ENCODE assay signal across 8 cellular contexts in genomic region chr19:19540707-19541515, GRCh38. TPM values are rescaled to one million over a fixed set of nuclear protein-coding genes. Genes with fewer than 3 reads are reported as not detected.
A peak's percentile ranks its signal among the peaks of the same experiment; 100 is the strongest.
DNase-seq lines count a peak whose midpoint lies in the region; TF ChIP-seq lines count a peak whose summit lies in the region.

No MANE protein-coding gene starts in this region.

- H3K79me2 ChIP-seq in Karpas-422 (ENCODE audit: low read length): no peaks in the 10 kb centered on the region

- no peak for TF ChIP-seq CTCF in epithelial cell of proximal tubule (conservative IDR thresholded peaks at IDR 0.05; ENCODE audit: low read depth, low read length)

- no peak overlapping the region for H3K4me3 ChIP-seq in Karpas-422 (ENCODE audit: low read length)
- peak overlapping the region; percentile 19 for H3K4me3 ChIP-seq in epithelial cell of proximal tubule (ENCODE audit: low read depth, low read length)

- H4K20me1 ChIP-seq in Karpas-422 (ENCODE audit: insufficient read depth, low read depth, low read length): no peaks in the 10 kb centered on the region

- H3K9ac ChIP-seq in Karpas-422 (ENCODE audit: low read length): no peak overlapping the region

- H3K36me3 ChIP-seq in Karpas-422 (ENCODE audit: insufficient read depth, low read length): no peaks in the 10 kb centered on the region

- no peak overlapping the region for H3K27ac ChIP-seq in Karpas-422 (ENCODE audit: low read length)

- DNase-seq in GM03348 (ENCODE audit: low spot score) (peak; percentile 80), Karpas-422 (peak; percentile 91), epithelial cell of proximal tubule (ENCODE audit: low read depth) (no peak), renal cortical epithelial cell (ENCODE audit: low read depth) (peak; percentile 26), NCI-H226 (no peak), MV-4-11 (lab: John Stamatoyannopoulos, UW) (no peak), NCI-H510A (lab: John Stamatoyannopoulos, UW) (no peak)
- peak; percentile 84 for DNase-seq in activated CD8-positive, alpha-beta memory T cell treated with anti-CD3 and anti-CD28 coated beads for 24 hours

- no peak overlapping the region for H3K4me2 ChIP-seq in Karpas-422 (ENCODE audit: low read depth, low read length, poor library complexity, severe bottlenecking)

- no peak overlapping the region for H2AFZ ChIP-seq in Karpas-422 (ENCODE audit: low read length)

- no peaks in the 10 kb centered on the region for H3K4me1 ChIP-seq in Karpas-422 (ENCODE audit: low read length)

- H3K9me3 ChIP-seq in Karpas-422 (ENCODE audit: low read length): no peaks in the 10 kb centered on the region

- no peaks in the 10 kb centered on the region for H3K27me3 ChIP-seq in Karpas-422 (ENCODE audit: low read length)

- H3K9me2 ChIP-seq in Karpas-422 (replicated peaks; ENCODE audit: insufficient read depth, low read length): no peaks in the 10 kb centered on the region

RNA-seq across cellular contexts. Expression of gene CILP2, which starts 2.8 kb away (rescaled TPM):
- 0.15 and 0.87 TPM in 2 replicates for total RNA-seq in Karpas-422 (2014; rRNA removed; shearing (Covaris generic); ENCODE audit: low replicate concordance)
- 0.06 TPM in 1 of 2 replicates, not detected in the other for total RNA-seq in epithelial cell of proximal tubule
- total RNA-seq in renal cortical epithelial cell: 0.60 TPM in 1 of 2 replicates, not detected in the other

RNA-seq across cellular contexts. Expression of gene YJEFN3, which starts 12.2 kb away (rescaled TPM):
- 7.9 and 11.4 TPM in 2 replicates for total RNA-seq in Karpas-422 (2014; rRNA removed; shearing (Covaris generic); ENCODE audit: low replicate concordance)
- total RNA-seq in epithelial cell of proximal tubule: 0.51 and 0.58 TPM in 2 replicates
- total RNA-seq in renal cortical epithelial cell: 0.50 and 0.69 TPM in 2 replicates

RNA-seq across cellular contexts. Expression of gene NDUFA13, which starts 24.9 kb away (rescaled TPM):
- 255 and 557 TPM in 2 replicates for total RNA-seq in Karpas-422 (2014; rRNA removed; shearing (Covaris generic); ENCODE audit: low replicate concordance)
- total RNA-seq in epithelial cell of proximal tubule (166 and 181 TPM in 2 replicates), renal cortical epithelial cell (147 and 201 TPM in 2 replicates)

RNA-seq across cellular contexts. Expression of gene TSSK6, which starts 25.6 kb away (rescaled TPM):
- total RNA-seq in Karpas-422 (2014; rRNA removed; shearing (Covaris generic); ENCODE audit: low replicate concordance): 5.0 and 10.8 TPM in 2 replicates
- total RNA-seq in epithelial cell of proximal tubule (0.58 and 1.7 TPM in 2 replicates), renal cortical epithelial cell (0.69 and 3.0 TPM in 2 replicates)

Comparison
In these comparisons a context has a peak if more than half of its experiments do, and no peak if none do; other contexts are left out.
1. DNase-seq: peak in GM03348 (single experiment), Karpas-422 (single experiment), activated CD8-positive, alpha-beta memory T cell treated with anti-CD3 and anti-CD28 coated beads for 24 hours (single experiment) and renal cortical epithelial cell (single experiment); none in epithelial cell of proximal tubule (single experiment), NCI-H226 (single experiment), MV-4-11 (single experiment) and NCI-H510A (single experiment).